ENCODE assay signal across 13 cellular contexts in the genomic region with DNA sequence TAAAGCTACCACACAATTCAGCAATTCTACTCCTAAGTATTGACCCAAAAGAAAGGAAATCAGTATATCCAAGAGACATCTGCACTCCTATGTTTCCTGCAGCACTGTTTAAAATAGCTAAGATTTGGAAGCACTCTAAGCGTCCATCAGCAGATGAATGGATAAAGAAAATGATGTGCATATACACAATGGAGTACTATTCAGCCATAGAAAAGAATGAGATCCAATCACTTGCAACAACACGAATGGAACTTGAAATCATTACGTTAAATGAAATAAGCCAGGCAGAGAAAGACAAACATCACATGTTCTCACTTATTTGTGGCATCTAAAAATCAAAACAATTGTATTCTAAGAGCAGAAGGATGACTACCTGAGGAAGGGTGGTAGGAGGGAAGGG. TPM values are rescaled to one million over a fixed set of nuclear protein-coding genes. Genes with fewer than 3 reads are reported as not detected.
DNase-seq lines count a peak whose midpoint lies in the region; TF ChIP-seq lines count a peak whose summit lies in the region.
"Had no signal": no experiment of that assay in that cellular context is flagged by ENCODE, and none has a peak within 500 bp of the region (broad histone marks: within the 10 kb centered on the region; RNA-seq: fewer than 3 reads in every experiment).

No MANE protein-coding gene starts in this region.

- peak overlapping the region; percentile 84 for H3K4me3 ChIP-seq in coronary artery
- H3K4me3 ChIP-seq in skeletal muscle cell (ENCODE audit: low read depth, low read length): peak overlapping the region; percentile 63
- H3K4me3 ChIP-seq in WERI-Rb-1 (ENCODE audit: low read depth, low read length): no peak overlapping the region

- POLR2A ChIA-PET in HEK293T (lab: Yijun Ruan, JAX): interaction anchor here (2.0 to 2.7 kb wide), 2 partner anchors 10 to 217 kb away, joined by 7 to 20 read pairs; no protein-coding TSS in a partner anchor

- H3K36me3 ChIP-seq in WERI-Rb-1: no peaks in the 10 kb centered on the region
- H3K36me3 ChIP-seq: vagina had no signal

- TF ChIP-seq CTCF in coronary artery (IDR thresholded peaks at IDR 0.05): no peak
- TF ChIP-seq CTCF in WERI-Rb-1 (IDR thresholded peaks at IDR 0.05; ENCODE audit: low read depth, low read length): no peak

- peaks cover 18% of the 10 kb centered on the region for H3K9me3 Mint-ChIP-seq in activated T-cell treated with anti-CD3 and anti-CD28 coated beads, Interleukin-2, amount 50 U/mL, for 24 hours
- peaks cover 0 to 7% (median 0%) of the 10 kb centered on the region in 3 donors for H3K9me3 Mint-ChIP-seq in IgD-negative memory B cell

- H3K9me3 ChIP-seq in WERI-Rb-1 (ENCODE audit: severe bottlenecking): peaks cover 5% of the 10 kb centered on the region
- H3K9me3 ChIP-seq: vagina had no signal

- no peak for DNase-seq in activated T-cell treated with anti-CD3 and anti-CD28 coated beads, Interleukin-2, amount 50 U/mL, for 24 hours
- no peak for DNase-seq in activated T-cell treated with anti-CD3 and anti-CD28 coated beads, Interleukin-2, amount 50 U/mL, for 48 hours
- DNase-seq in coronary artery (ENCODE audit: low spot score): no peak
- no peak for DNase-seq in skeletal muscle cell (ENCODE audit: low read depth)
- DNase-seq in NCI-H524 (lab: John Stamatoyannopoulos, UW): no peak
- no peak for DNase-seq in WERI-Rb-1
- no peak for DNase-seq in HEK293T (ENCODE audit: extremely low spot score)
- DNase-seq: effector memory CD4-positive, alpha-beta T cell; glutamatergic neuron; left colon; NCI-H2081 had no signal

- H3K27me3 ChIP-seq in WERI-Rb-1 (ENCODE audit: insufficient read depth, low read depth, severe bottlenecking): peaks cover 73% of the 10 kb centered on the region
- H3K27me3 ChIP-seq: vagina had no signal

- H3K27me3 Mint-ChIP-seq in activated T-cell treated with anti-CD3 and anti-CD28 coated beads, Interleukin-2, amount 50 U/mL, for 24 hours: no peaks in the 10 kb centered on the region
- H3K27me3 Mint-ChIP-seq in IgD-negative memory B cell: no peaks in the 10 kb centered on the region

- peaks cover 68% of the 10 kb centered on the region for H3K4me1 Mint-ChIP-seq in activated T-cell treated with anti-CD3 and anti-CD28 coated beads, Interleukin-2, amount 50 U/mL, for 24 hours (ENCODE audit: low read depth)
- peaks cover 36 to 53% (median 37%) of the 10 kb centered on the region in 3 donors for H3K4me1 Mint-ChIP-seq in IgD-negative memory B cell

- peak overlapping the region; percentile 96 for H3K4me3 Mint-ChIP-seq in activated T-cell treated with anti-CD3 and anti-CD28 coated beads, Interleukin-2, amount 50 U/mL, for 24 hours
- H3K4me3 Mint-ChIP-seq in IgD-negative memory B cell: peak overlapping the region; percentile 38 to 71 (median 58)

- H3K27ac Mint-ChIP-seq in activated T-cell treated with anti-CD3 and anti-CD28 coated beads, Interleukin-2, amount 50 U/mL, for 24 hours: peak overlapping the region; percentile 14
- peak overlapping the region in 2 of 3 donors; percentile 17 to 63 for H3K27ac Mint-ChIP-seq in IgD-negative memory B cell

- no peak overlapping the region for H3K27ac ChIP-seq in coronary artery
- no peak overlapping the region for H3K27ac ChIP-seq in WERI-Rb-1

- peaks cover 64% of the 10 kb centered on the region for H3K36me3 Mint-ChIP-seq in activated T-cell treated with anti-CD3 and anti-CD28 coated beads, Interleukin-2, amount 50 U/mL, for 24 hours (ENCODE audit: low read depth)
- H3K36me3 Mint-ChIP-seq in IgD-negative memory B cell: no peaks in the 10 kb centered on the region

- CTCF ChIA-PET in HEK293T (lab: Yijun Ruan, JAX): no interaction called here

TF ChIP-seq in HEK293T, 16 proteins besides CTCF, POLR2A, EP300 and RAD21:
- TF ChIP-seq CTBP1 (IDR thresholded peaks at IDR 0.05; ENCODE audit: borderline replicate concordance) (no peak), SUZ12 (IDR thresholded peaks at IDR 0.05) (no peak), ARNT (IDR thresholded peaks at IDR 0.05) (no peak), L3MBTL2 (conservative IDR thresholded peaks at IDR 0.05) (no peak), FOXK2 (IDR thresholded peaks at IDR 0.05) (no peak), ELF4 (IDR thresholded peaks at IDR 0.05) (no peak), FOXA1 (IDR thresholded peaks at IDR 0.05) (no peak), TARDBP (IDR thresholded peaks at IDR 0.05) (no peak), LEF1 (IDR thresholded peaks at IDR 0.05; ENCODE audit: borderline replicate concordance) (no peak), HDGF (IDR thresholded peaks at IDR 0.05; ENCODE audit: borderline replicate concordance) (no peak), FOXM1 (IDR thresholded peaks at IDR 0.05; ENCODE audit: borderline replicate concordance) (no peak), BHLHE40 (IDR thresholded peaks at IDR 0.05; ENCODE audit: borderline replicate concordance) (no peak), ZNF384 (IDR thresholded peaks at IDR 0.05) (no peak), NFRKB (IDR thresholded peaks at IDR 0.05) (no peak), SP1 (IDR thresholded peaks at IDR 0.05) (no peak)
- TF ChIP-seq, protein P1, sequence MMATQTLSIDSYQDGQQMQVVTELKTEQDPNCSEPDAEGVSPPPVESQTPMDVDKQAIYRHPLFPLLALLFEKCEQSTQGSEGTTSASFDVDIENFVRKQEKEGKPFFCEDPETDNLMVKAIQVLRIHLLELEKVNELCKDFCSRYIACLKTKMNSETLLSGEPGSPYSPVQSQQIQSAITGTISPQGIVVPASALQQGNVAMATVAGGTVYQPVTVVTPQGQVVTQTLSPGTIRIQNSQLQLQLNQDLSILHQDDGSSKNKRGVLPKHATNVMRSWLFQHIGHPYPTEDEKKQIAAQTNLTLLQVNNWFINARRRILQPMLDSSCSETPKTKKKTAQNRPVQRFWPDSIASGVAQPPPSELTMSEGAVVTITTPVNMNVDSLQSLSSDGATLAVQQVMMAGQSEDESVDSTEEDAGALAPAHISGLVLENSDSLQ (IDR thresholded peaks at IDR 0.05): no peak

RNA-seq across cellular contexts. Expression of a gene that starts 1.5 kb away (rescaled TPM):
- 11.2 TPM for polyA plus RNA-seq in IgD-negative memory B cell
